In genomic region chr5:66963559-66963971, GRCh38 we compare ENCODE assay signal across 1 cellular context.
TF ChIP-seq lines count a peak whose summit lies in the region.

No MANE protein-coding gene starts in this region.

TF ChIP-seq in SK-N-SH, 30 proteins besides CTCF, POLR2A, EP300 and RAD21 (continued from another document):
- TF ChIP-seq USF2 (IDR thresholded peaks at IDR 0.05; ENCODE audit: borderline replicate concordance, low read depth, low read length) (no peak), YY1 (IDR thresholded peaks at IDR 0.05; ENCODE audit: low read depth) (no peak)
